Comparison of ENCODE assay signal across 9 cellular contexts in genomic region chr21:42414928-42415769, GRCh38. TPM values are rescaled to one million over a fixed set of nuclear protein-coding genes. Genes with fewer than 3 reads are reported as not detected.
DNase-seq lines count a peak whose midpoint lies in the region; ATAC-seq, FAIRE-seq and TF ChIP-seq lines count a peak whose summit lies in the region.
"Had no signal": no experiment of that assay in that cellular context is flagged by ENCODE, and none has a peak within 500 bp of the region (broad histone marks: within the 10 kb centered on the region; RNA-seq: fewer than 3 reads in every experiment).

No MANE protein-coding gene starts in this region.

- CTCF ChIA-PET in RWPE1 (lab: Yijun Ruan, JAX), result no interaction called here

- no peak for FAIRE-seq in urothelium cell line (lab: Jason Lieb, UNC)

- in situ Hi-C loops in GM13976 (cut with MboI; ENCODE audit: low sequenced_read_pairs, unreplicated experiment), result no loop called here

- H3K27me3 Mint-ChIP-seq in naive B cell, result peaks cover 9 to 16% (median 10%) of the 10 kb centered on the region in 3 donors

- peaks cover 0 to 13% of the 10 kb centered on the region in 2 donors for H3K9me3 Mint-ChIP-seq in activated naive CD4-positive, alpha-beta T cell treated with anti-CD3 and anti-CD28 coated beads, Interleukin-2, amount 50 U/mL, for 72 hours
- H3K9me3 Mint-ChIP-seq in naive B cell, result no peaks in the 10 kb centered on the region

- peak overlapping the region in 1 of 8 donors; percentile 36 for H3K4me3 Mint-ChIP-seq in naive B cell

- POLR2A ChIA-PET in RWPE1 (lab: Yijun Ruan, JAX; ENCODE audit: low non-redundant PET), result no interaction called here

- no peak overlapping the region for H3K27ac ChIP-seq in RWPE1

- TF ChIP-seq CTCF in GM13976 (IDR thresholded peaks at IDR 0.05; ENCODE audit: borderline replicate concordance, control extremely low read depth, extremely low read depth, insufficient read depth, missing control alignments), result no peak
- TF ChIP-seq CTCF in RWPE1 (conservative IDR thresholded peaks at IDR 0.05; ENCODE audit: low read depth), result no peak

- peak overlapping the region; percentile 93 to 94 for H3K27ac Mint-ChIP-seq in activated naive CD4-positive, alpha-beta T cell treated with anti-CD3 and anti-CD28 coated beads, Interleukin-2, amount 50 U/mL, for 72 hours
- peak overlapping the region in 2 of 6 donors; percentile 70 to 84 for H3K27ac Mint-ChIP-seq in naive B cell

- peak; percentile 92 for DNase-seq in GM13976 (ENCODE audit: low spot score)
- peak; percentile 86 for DNase-seq in RWPE1 (ENCODE audit: low spot score)
- peak; percentile 87 to 95 for DNase-seq in activated naive CD4-positive, alpha-beta T cell treated with anti-CD3 and anti-CD28 coated beads, Interleukin-2, amount 50 U/mL, for 72 hours (ENCODE audit: low spot score in 2 of 2)
- DNase-seq in naive B cell, result peak; percentile 44
- peak; percentile 82 for DNase-seq in urothelium cell line (ENCODE audit: low spot score)
- DNase-seq in GDM1 (lab: John Stamatoyannopoulos, UW), result no peak
- no peak for DNase-seq in DMS153 (lab: John Stamatoyannopoulos, UW)

- ATAC-seq in HG02642 (IDR thresholded peaks at IDR 0.05; ENCODE audit: poor library complexity, unreplicated experiment) (peak; percentile 69), naive B cell (ENCODE audit: low read depth in 2 of 2) (peak; percentile 84)
- peak; percentile 88 to 90 for ATAC-seq in activated naive CD4-positive, alpha-beta T cell treated with anti-CD3 and anti-CD28 coated beads, Interleukin-2, amount 50 U/mL, for 72 hours

- peaks cover 0 to 10% (median 0%) of the 10 kb centered on the region in 3 donors for H3K4me1 Mint-ChIP-seq in naive B cell

- peaks cover 28 to 65% of the 10 kb centered on the region in 2 donors for H3K36me3 Mint-ChIP-seq in activated naive CD4-positive, alpha-beta T cell treated with anti-CD3 and anti-CD28 coated beads, Interleukin-2, amount 50 U/mL, for 72 hours
- H3K36me3 Mint-ChIP-seq in naive B cell, result no peaks in the 10 kb centered on the region

RNA-seq across cellular contexts. Expression of gene UBASH3A, which starts 11.4 kb away (rescaled TPM):
- total RNA-seq in activated naive CD4-positive, alpha-beta T cell treated with anti-CD3 and anti-CD28 coated beads, Interleukin-2, amount 50 U/mL, for 72 hours, result 10 to 100 TPM; 13.0 to 51.9 TPM
- polyA plus RNA-seq in naive B cell (ENCODE audit: low read depth in 6 of 6), result under 1 TPM in 2 of 6 donors, not detected in 4; 0.16 to 0.32 TPM
- total RNA-seq: pulmonary artery endothelial cell had no signal

RNA-seq across cellular contexts. Expression of gene TMPRSS3, which starts 19.3 kb away (rescaled TPM):
- total RNA-seq in activated naive CD4-positive, alpha-beta T cell treated with anti-CD3 and anti-CD28 coated beads, Interleukin-2, amount 50 U/mL, for 72 hours, result 10 to 100 TPM in 1 of 2 donors, 1 to 10 TPM in 1; 9.8 to 68.6 TPM
- not detected for polyA plus RNA-seq in naive B cell (ENCODE audit: low read depth in 6 of 6)
- total RNA-seq: pulmonary artery endothelial cell had no signal

RNA-seq across cellular contexts. Expression of gene TFF1, which starts 48.8 kb away (rescaled TPM):
- total RNA-seq in activated naive CD4-positive, alpha-beta T cell treated with anti-CD3 and anti-CD28 coated beads, Interleukin-2, amount 50 U/mL, for 72 hours, result not detected
- polyA plus RNA-seq in naive B cell (ENCODE audit: low read depth in 6 of 6), result not detected
- total RNA-seq: pulmonary artery endothelial cell had no signal

Comparison
In these comparisons a context has a peak if more than half of its experiments do, and no peak if none do; other contexts are left out.
1. DNase-seq: peak in GM13976 (single experiment), RWPE1 (single experiment), activated naive CD4-positive, alpha-beta T cell treated with anti-CD3 and anti-CD28 coated beads, Interleukin-2, amount 50 U/mL, for 72 hours (2 of 2), naive B cell (single experiment) and urothelium cell line (single experiment); none in GDM1 (single experiment) and DMS153 (single experiment).
2. Peak in every context shown above with its lines, with median percentiles within 50 percentile points of each other: ATAC-seq.